10 cellular contexts compared by ENCODE assay signal in genomic region chr16:54813778-54814177, GRCh38.
"Had no signal": no experiment of that assay in that cellular context is flagged by ENCODE, and none has a peak within 500 bp of the region (broad histone marks: within the 10 kb centered on the region; RNA-seq: fewer than 3 reads in every experiment).

No MANE protein-coding gene starts in this region.

- H3K9me3 ChIP-seq: HAP-1 had no signal

- FAIRE-seq: H54 had no signal

- H3K9ac ChIP-seq: GM23248 had no signal

- H3K4me1 ChIP-seq: HAP-1 had no signal

- DNase-seq: GM23248, GOT3, H7, H9, HCEC 1CT, HFFc6 had no signal

- H3K27ac ChIP-seq: GM23248 had no signal

- H2AFZ ChIP-seq: GM23248, GM23338 had no signal

- H3K4me2 ChIP-seq: GM23338 had no signal

- ATAC-seq: GM23338, HCT116 had no signal

- H3K36me3 ChIP-seq: HAP-1 had no signal

- H3K4me3 ChIP-seq: GM23248, GM23338, HAP-1 had no signal
